Comparison of ENCODE assay signal across 1 cellular context in genomic region chr17:41865596-41865893, GRCh38.
TF ChIP-seq lines count a peak whose summit lies in the region.

No MANE protein-coding gene starts in this region.

TF ChIP-seq in A549, 52 proteins besides CTCF, POLR2A, EP300 and RAD21 (continued from another document):
- TF ChIP-seq MAX (IDR thresholded peaks at IDR 0.05) = peak; percentile 50; the same call in 1 of the 2 replicates
- TF ChIP-seq MAFK (IDR thresholded peaks at IDR 0.05; ENCODE audit: partially characterized antibody) = no peak
- TF ChIP-seq TFCP2L1 (CRISPR knock-in tag; IDR thresholded peaks at IDR 0.05) = 0 out of 2 replicates have a peak, but pooled peaks have one; percentile 50
- TF ChIP-seq PBX3 (IDR thresholded peaks at IDR 0.05) = peak; percentile 84; the same call in 1 of the 2 replicates
- TF ChIP-seq BCL3 (IDR thresholded peaks at IDR 0.05) = no peak; the same call in 2 of the 3 replicates
- peak; percentile 73; the same call in 1 of the 2 replicates for TF ChIP-seq FOSB (CRISPR knock-in tag; IDR thresholded peaks at IDR 0.05)
- no peak for TF ChIP-seq HEYL (CRISPR knock-in tag; IDR thresholded peaks at IDR 0.05)
- peak; percentile 47; the same call in 1 of the 2 replicates for TF ChIP-seq RARB (CRISPR knock-in tag; IDR thresholded peaks at IDR 0.05)
- no peak for TF ChIP-seq PHF8 (IDR thresholded peaks at IDR 0.05; ENCODE audit: borderline replicate concordance, low read depth)
- no peak for TF ChIP-seq BHLHE40 (IDR thresholded peaks at IDR 0.05; ENCODE audit: low read depth, low read length)
- no peak for TF ChIP-seq SMC3 (IDR thresholded peaks at IDR 0.05)
- peak; percentile 53; the same call in 1 of the 2 replicates for TF ChIP-seq RFX5 (IDR thresholded peaks at IDR 0.05)
- TF ChIP-seq TP53 (CRISPR knock-in tag; IDR thresholded peaks at IDR 0.05) = 0 out of 2 replicates have a peak, but pooled peaks have one; percentile 9
- peak; percentile 96 for TF ChIP-seq HOXA7 (CRISPR knock-in tag; IDR thresholded peaks at IDR 0.05)
- TF ChIP-seq POLR2AphosphoS2 (conservative IDR thresholded peaks at IDR 0.05; ENCODE audit: low read length) = no peak; the same call in 1 of the 2 replicates
